In the genomic region with DNA sequence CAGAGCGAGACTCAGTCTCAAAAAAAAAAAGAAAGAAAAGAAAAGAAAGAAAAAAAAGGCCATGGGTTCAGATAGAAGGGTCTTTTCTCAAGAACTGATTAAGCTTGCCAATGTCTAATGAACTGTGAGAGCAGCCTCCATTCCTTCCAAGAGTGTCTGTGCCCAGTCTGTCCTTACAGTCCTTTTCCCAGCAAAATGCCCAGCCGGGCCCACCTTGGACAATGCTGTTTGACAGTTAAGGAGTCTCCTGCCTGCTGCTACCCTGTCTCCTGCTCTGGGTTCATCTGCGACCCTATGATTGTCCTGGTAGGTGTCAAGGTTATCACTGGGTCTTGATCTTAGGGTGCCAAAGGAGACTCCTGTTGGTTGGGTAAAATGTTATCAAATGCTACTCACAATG, we compare ENCODE assay signal across 11 cellular contexts. TPM values are rescaled to one million over a fixed set of nuclear protein-coding genes. Genes with fewer than 3 reads are reported as not detected.
A peak's percentile ranks its signal among the peaks of the same experiment; 100 is the strongest.
DNase-seq lines count a peak whose midpoint lies in the region; ATAC-seq, FAIRE-seq and TF ChIP-seq lines count a peak whose summit lies in the region.
"Had no signal": no experiment of that assay in that cellular context is flagged by ENCODE, and none has a peak within 500 bp of the region (broad histone marks: within the 10 kb centered on the region; RNA-seq: fewer than 3 reads in every experiment).

No MANE protein-coding gene starts in this region.

- TF ChIP-seq CTCF in OCI-LY7 (conservative IDR thresholded peaks at IDR 0.05; ENCODE audit: low read length) (no peak), endothelial cell of umbilical vein (IDR thresholded peaks at IDR 0.05; ENCODE audit: extremely low read depth in 1 of 2, insufficient read depth in 1 of 2, low read depth in 1 of 2, low read length in 2 of 2) (no peak), adrenal gland (IDR thresholded peaks at IDR 0.05) (no peak)

- H3K4me2 ChIP-seq in OCI-LY7 (ENCODE audit: low read length) (peak overlapping the region; percentile 39), endothelial cell of umbilical vein (ENCODE audit: insufficient read depth, low read length) (no peak overlapping the region)

- DNase-seq in activated CD4-positive, alpha-beta T cell treated with anti-CD3 and anti-CD28 coated beads for 36 hours, result no peak
- DNase-seq in activated CD4-positive, alpha-beta T cell treated with anti-CD3 and anti-CD28 coated beads for 48 hours, result no peak
- DNase-seq in OCI-LY7 (ENCODE audit: low spot score), result no peak
- DNase-seq in endothelial cell of umbilical vein (ENCODE audit: low read depth, low spot score), result no peak
- no peak for DNase-seq in SKM-1 (lab: John Stamatoyannopoulos, UW; ENCODE audit: unreplicated experiment)
- no peak for DNase-seq in adrenal gland
- DNase-seq: NCI-H1417 treated with DMSO at 0.1 percent for 48 hours had no signal

- POLR2A ChIA-PET in activated CD4-positive, alpha-beta T cell treated with anti-CD3 and anti-CD28 coated beads for 36 hours (lab: Charles Lee), result interaction anchor here (1.7 kb wide), 1 partner anchor 28 kb away, joined by 8 read pairs; no protein-coding TSS in a partner anchor
- POLR2A ChIA-PET in OCI-LY7 (lab: Charles Lee), result interaction anchor here (1.6 kb wide), 1 partner anchor 12 kb away, joined by 7 read pairs; no protein-coding TSS in a partner anchor
- POLR2A ChIA-PET in endothelial cell of umbilical vein (lab: Charles Lee), result no interaction called here

- H3K9ac ChIP-seq in endothelial cell of umbilical vein (replicated peaks; ENCODE audit: extremely low read depth, insufficient read depth, low read length) (no peak overlapping the region), subcutaneous abdominal adipose tissue (ENCODE audit: low read length in 5 of 5) (peak overlapping the region in 1 of 5 donors; percentile 24)

- H3K9me2 ChIP-seq in OCI-LY7 (ENCODE audit: insufficient read depth, low read length), result no peaks in the 10 kb centered on the region

- H3K4me3 ChIP-seq in OCI-LY7 (ENCODE audit: low read depth, low read length, poor library complexity, severe bottlenecking), result peak overlapping the region; percentile 17
- H3K4me3 ChIP-seq in endothelial cell of umbilical vein (replicated peaks in 1 of 3; ENCODE audit: insufficient read depth in 1 of 3, low read depth in 1 of 3, low read length in 3 of 3), result no peak overlapping the region
- no peak overlapping the region for H3K4me3 ChIP-seq in subcutaneous abdominal adipose tissue (ENCODE audit: low read depth in 1 of 5, low read length in 5 of 5)
- H3K4me3 ChIP-seq in adrenal gland, result no peak overlapping the region

- CTCF ChIA-PET in activated CD4-positive, alpha-beta T cell treated with anti-CD3 and anti-CD28 coated beads for 36 hours (lab: Charles Lee), result interaction anchor here (1.1 to 3.0 kb wide), 3 partner anchors 13 to 32 kb away, joined by 3 to 12 read pairs (median 4); no protein-coding TSS in a partner anchor
- CTCF ChIA-PET in OCI-LY7 (lab: Charles Lee; ENCODE audit: unreplicated experiment) (interaction anchor here (0.6 kb wide), 1 partner anchor 25 kb away, joined by 4 read pairs; no protein-coding TSS in a partner anchor), endothelial cell of umbilical vein (lab: Charles Lee) (no interaction called here)

- H3K4me3 Mint-ChIP-seq in activated CD4-positive, alpha-beta T cell treated with anti-CD3 and anti-CD28 coated beads for 36 hours, result peak overlapping the region; percentile 8

- BruUV-seq in OCI-LY7 (replicated peaks; lab: Mats Ljungman, UMichigan) (no TSS peak), endothelial cell of umbilical vein (replicated peaks; lab: Mats Ljungman, UMichigan) (TSS peak; percentile 81)

- dilution Hi-C loops in endothelial cell of umbilical vein (cut with MboI; ENCODE audit: extremely low pct_ligation_motif_present, low sequenced_read_pairs), result no loop called here

- H3K36me3 Mint-ChIP-seq in activated CD4-positive, alpha-beta T cell treated with anti-CD3 and anti-CD28 coated beads for 36 hours (ENCODE audit: low read depth), result peaks cover 21% of the 10 kb centered on the region

- no peaks in the 10 kb centered on the region for H4K20me1 ChIP-seq in OCI-LY7 (ENCODE audit: insufficient read depth, low read length)
- no peaks in the 10 kb centered on the region for H4K20me1 ChIP-seq in endothelial cell of umbilical vein (replicated peaks; ENCODE audit: control insufficient read depth, extremely low read depth, insufficient read depth, low read length)

- H3K9me3 ChIP-seq in OCI-LY7 (ENCODE audit: low read length) (peaks cover 10% of the 10 kb centered on the region; the same call in 1 of the 2 replicates), endothelial cell of umbilical vein (replicated peaks; ENCODE audit: control insufficient read depth, insufficient read depth, low read length) (no peaks in the 10 kb centered on the region), subcutaneous abdominal adipose tissue (ENCODE audit: control insufficient read depth in 5 of 5, low read length in 5 of 5) (no peaks in the 10 kb centered on the region), adrenal gland (replicated peaks in 1 of 3) (no peaks in the 10 kb centered on the region)

- H2AFZ ChIP-seq in OCI-LY7 (ENCODE audit: low read length), result peak overlapping the region; percentile 38; the same call in 1 of the 2 replicates
- peak overlapping the region; percentile 71 for H2AFZ ChIP-seq in endothelial cell of umbilical vein (ENCODE audit: low read depth, low read length)

- no peak for TF ChIP-seq POLR2A in endothelial cell of umbilical vein (IDR thresholded peaks at IDR 0.05; ENCODE audit: low read depth, low read length)
- no peak for TF ChIP-seq POLR2A in adrenal gland (IDR thresholded peaks at IDR 0.05)

- H3K4me1 ChIP-seq in OCI-LY7 (ENCODE audit: insufficient read depth, low read length, poor library complexity, severe bottlenecking) (peaks cover 64% of the 10 kb centered on the region), endothelial cell of umbilical vein (ENCODE audit: control insufficient read depth, extremely low read depth, insufficient read depth, low read length) (peaks cover 26% of the 10 kb centered on the region), subcutaneous abdominal adipose tissue (ENCODE audit: control insufficient read depth in 5 of 5, insufficient read depth in 5 of 5, low read length in 5 of 5) (peaks cover 19 to 65% (median 55%) of the 10 kb centered on the region in 5 donors), adrenal gland (replicated peaks in 1 of 2) (peaks cover 30 to 39% of the 10 kb centered on the region in 2 donors)

- no peaks in the 10 kb centered on the region for H3K9me1 ChIP-seq in endothelial cell of umbilical vein (replicated peaks; ENCODE audit: control insufficient read depth, extremely low read depth, insufficient read depth, low read length)

- no peaks in the 10 kb centered on the region for H3K27me3 Mint-ChIP-seq in activated CD4-positive, alpha-beta T cell treated with anti-CD3 and anti-CD28 coated beads for 36 hours

- intact Hi-C loops in activated CD4-positive, alpha-beta T cell treated with anti-CD3 and anti-CD28 coated beads for 36 hours (cut with DNase I, micrococcal nuclease), result loop anchor here (1.0 to 5.0 kb wide), 3 partner anchors 28 to 39 kb away; no protein-coding TSS in a partner anchor
- intact Hi-C loops in OCI-LY7 (cut with micrococcal nuclease; ENCODE audit: unreplicated experiment), result no loop called here
- intact Hi-C loops in endothelial cell of umbilical vein (cut with micrococcal nuclease), result loop anchor here (1.0 to 2.0 kb wide), 3 partner anchors 12 to 24 kb away; no protein-coding TSS in a partner anchor
- intact Hi-C loops in adrenal gland (cut with DNase I), result no loop called here

- ATAC-seq in activated CD4-positive, alpha-beta T cell treated with anti-CD3 and anti-CD28 coated beads for 36 hours, result no peak
- ATAC-seq in SK-N-SH treated with all-trans-retinoic acid at 6 μM for 48 hours, result no peak
- ATAC-seq: HepG2 had no signal

- FAIRE-seq in endothelial cell of umbilical vein (lab: Jason Lieb, UNC), result no peak
- FAIRE-seq: HepG2 had no signal

- H3K79me2 ChIP-seq in OCI-LY7 (ENCODE audit: insufficient read depth, low read depth, low read length), result no peaks in the 10 kb centered on the region
- no peaks in the 10 kb centered on the region for H3K79me2 ChIP-seq in endothelial cell of umbilical vein (ENCODE audit: control insufficient read depth, insufficient read depth, low read length)

- H3K27ac Mint-ChIP-seq in activated CD4-positive, alpha-beta T cell treated with anti-CD3 and anti-CD28 coated beads for 36 hours, result peak overlapping the region; percentile 76

- H3K27me3 ChIP-seq in endothelial cell of umbilical vein (ENCODE audit: control insufficient read depth in 2 of 2, insufficient read depth in 2 of 2, low read length in 2 of 2) (no peaks in the 10 kb centered on the region), subcutaneous abdominal adipose tissue (ENCODE audit: control insufficient read depth in 5 of 5, insufficient read depth in 4 of 5, low read length in 5 of 5) (no peaks in the 10 kb centered on the region), adrenal gland (no peaks in the 10 kb centered on the region)

- H3K27ac ChIP-seq in OCI-LY7 (ENCODE audit: low read depth, low read length, poor library complexity, severe bottlenecking) (peak overlapping the region; percentile 68), endothelial cell of umbilical vein (ENCODE audit: insufficient read depth, low read depth, low read length) (peak overlapping the region; percentile 57), subcutaneous abdominal adipose tissue (ENCODE audit: low read depth, low read length) (peak overlapping the region; percentile 85), adrenal gland (peak overlapping the region in 2 of 5 donors; percentile 20 to 40)

- peaks cover 61% of the 10 kb centered on the region for H3K4me1 Mint-ChIP-seq in activated CD4-positive, alpha-beta T cell treated with anti-CD3 and anti-CD28 coated beads for 36 hours

- H3K9me3 Mint-ChIP-seq in activated CD4-positive, alpha-beta T cell treated with anti-CD3 and anti-CD28 coated beads for 36 hours (ENCODE audit: low read depth), result peaks cover 4% of the 10 kb centered on the region
- H3K9me3 Mint-ChIP-seq: nephron had no signal

- WGBS in adrenal gland, 4 donors, result 89 to 97% (median 93%) methylated on average over 2 to 3 of the region's 3 CpGs

- H3K36me3 ChIP-seq in OCI-LY7 (ENCODE audit: insufficient read depth, low read length) (peaks cover 13% of the 10 kb centered on the region; the same call in 1 of the 2 replicates), endothelial cell of umbilical vein (ENCODE audit: control insufficient read depth in 2 of 2, extremely low read depth in 1 of 2, insufficient read depth in 2 of 2, low read length in 2 of 2) (no peaks in the 10 kb centered on the region), subcutaneous abdominal adipose tissue (ENCODE audit: control insufficient read depth in 5 of 5, insufficient read depth in 5 of 5, low read length in 5 of 5) (peaks cover 0 to 4% (median under 1%) of the 10 kb centered on the region in 5 donors), adrenal gland (replicated peaks in 1 of 2) (no peaks in the 10 kb centered on the region)

RNA-seq across cellular contexts. Expression of a gene that starts 21.4 kb away (rescaled TPM):
- 10 to 100 TPM; 27.3 to 34.2 TPM for total RNA-seq in activated CD4-positive, alpha-beta T cell treated with anti-CD3 and anti-CD28 coated beads for 36 hours
- total RNA-seq in OCI-LY7 (2014; rRNA removed; shearing (Covaris generic)), result 0.26 and 0.60 TPM in 2 replicates
- total RNA-seq in OCI-LY7 (2022) (4.1 and 4.5 TPM in 2 replicates), endothelial cell of umbilical vein (18.8 and 19.1 TPM in 2 replicates), adrenal gland (10 to 100 TPM; 10.5 to 24.8 (median 14.4) TPM)
- polyA plus RNA-seq in endothelial cell of umbilical vein (2.6 and 3.0 TPM in 2 replicates), adrenal gland (1 to 10 TPM; 2.5 to 6.2 (median 4.4) TPM)
- polyA plus RNA-seq in endothelial cell of umbilical vein (2011; cell fraction: cytosol; rRNA removed), result 2.8 and 3.1 TPM in 2 replicates
- 11.8 and 12.8 TPM in 2 replicates for polyA plus RNA-seq in endothelial cell of umbilical vein (2011; cell fraction: nucleus; rRNA removed)
- 2.7 and 3.3 TPM in 2 replicates for polyA plus RNA-seq in endothelial cell of umbilical vein (2012)
- 8.7 and 9.0 TPM in 2 replicates for polyA minus RNA-seq in endothelial cell of umbilical vein
- 0.20 TPM for polyA minus RNA-seq in endothelial cell of umbilical vein (2011; cell fraction: cytosol; rRNA and poly(A)+ RNA removed)
- 11.5 and 12.4 TPM in 2 replicates for polyA minus RNA-seq in endothelial cell of umbilical vein (2011; cell fraction: nucleus; rRNA and poly(A)+ RNA removed)

RNA-seq across cellular contexts. Expression of a gene that starts 39.8 kb away (rescaled TPM):
- 10 to 100 TPM; 37.9 to 44.1 TPM for total RNA-seq in activated CD4-positive, alpha-beta T cell treated with anti-CD3 and anti-CD28 coated beads for 36 hours
- total RNA-seq in OCI-LY7 (2014; rRNA removed; shearing (Covaris generic)), result 59.6 and 68.2 TPM in 2 replicates
- total RNA-seq in OCI-LY7 (2022), result 78.4 and 82.6 TPM in 2 replicates
- 50.9 and 52.0 TPM in 2 replicates for total RNA-seq in endothelial cell of umbilical vein
- 27.1 and 42.6 TPM in 2 replicates for polyA plus RNA-seq in endothelial cell of umbilical vein
- 38.9 and 47.8 TPM in 2 replicates for polyA plus RNA-seq in endothelial cell of umbilical vein (2011; cell fraction: cytosol; rRNA removed)
- 13.7 and 18.6 TPM in 2 replicates for polyA plus RNA-seq in endothelial cell of umbilical vein (2011; cell fraction: nucleus; rRNA removed)
- polyA plus RNA-seq in endothelial cell of umbilical vein (2012), result 40.2 and 60.5 TPM in 2 replicates
- polyA minus RNA-seq in endothelial cell of umbilical vein, result 12.5 and 16.9 TPM in 2 replicates
- polyA minus RNA-seq in endothelial cell of umbilical vein (2011; cell fraction: cytosol; rRNA and poly(A)+ RNA removed), result 22.4 TPM
- polyA minus RNA-seq in endothelial cell of umbilical vein (2011; cell fraction: nucleus; rRNA and poly(A)+ RNA removed), result 4.7 and 9.0 TPM in 2 replicates
- 100 to 1,000 TPM in 1 of 8 donors, 10 to 100 TPM in 7; 45.3 to 128 (median 71.6) TPM for total RNA-seq in adrenal gland
- 100 to 1,000 TPM in 1 of 3 donors, 10 to 100 TPM in 2; 32.7 to 134 (median 57.6) TPM for polyA plus RNA-seq in adrenal gland

Comparison
In these comparisons a context has a peak if more than half of its experiments do, and no peak if none do; other contexts are left out.
1. intact Hi-C loops: an anchor here in activated CD4-positive, alpha-beta T cell treated with anti-CD3 and anti-CD28 coated beads for 36 hours (1.0 to 5.0 kb wide) and endothelial cell of umbilical vein (1.0 to 2.0 kb wide); none called in OCI-LY7 and adrenal gland.